In genomic region chr2:69915050-69915945, GRCh38 we compare ENCODE assay signal across 1 cellular context.
A peak's percentile ranks its signal among the peaks of the same experiment; 100 is the strongest.
TF ChIP-seq lines count a peak whose summit lies in the region.

Gene MXD1 (plus strand): TSS chr2:69915109. CDS start chr2:69915331, 222 bp downstream.

TF ChIP-seq in HepG2, 621 proteins besides CTCF, POLR2A, EP300 and RAD21 (continued from another document and continues in another):
- TF ChIP-seq ZHX2 (IDR thresholded peaks at IDR 0.05; ENCODE audit: low read depth), result no peak
- no peak for TF ChIP-seq ZHX2 (CRISPR knock-in tag; IDR thresholded peaks at IDR 0.05; ENCODE audit: borderline replicate concordance)
- TF ChIP-seq IRF9 (CRISPR knock-in tag; IDR thresholded peaks at IDR 0.05; ENCODE audit: borderline replicate concordance), result peak; percentile 46; the same call in 1 of the 2 replicates
- TF ChIP-seq KDM5A (IDR thresholded peaks at IDR 0.05; ENCODE audit: borderline replicate concordance, low read length), result peak; percentile 64; the same call in 1 of the 2 replicates
- TF ChIP-seq NR2F2 (IDR thresholded peaks at IDR 0.05; ENCODE audit: borderline replicate concordance, low read depth), result no peak
- TF ChIP-seq ZNF34 (CRISPR knock-in tag; IDR thresholded peaks at IDR 0.05; ENCODE audit: borderline replicate concordance), result no peak
- no peak for TF ChIP-seq ZFP41 (CRISPR knock-in tag; IDR thresholded peaks at IDR 0.05; ENCODE audit: borderline replicate concordance)
- TF ChIP-seq HNRNPLL (IDR thresholded peaks at IDR 0.05; ENCODE audit: low read depth, low read length, poor library complexity, severe bottlenecking), result no peak
- TF ChIP-seq ZEB1 (IDR thresholded peaks at IDR 0.05; ENCODE audit: insufficient replicate concordance, low read depth), result no peak
- TF ChIP-seq ZNF614 (CRISPR knock-in tag; IDR thresholded peaks at IDR 0.05; ENCODE audit: borderline replicate concordance), result 0 out of 2 replicates have a peak, but pooled peaks have one; percentile 20
- TF ChIP-seq AGO2 (optimal IDR thresholded peaks at IDR 0.05; ENCODE audit: low read depth, low read length), result peak; percentile 75
- TF ChIP-seq GRHL1 (CRISPR knock-in tag; conservative IDR thresholded peaks at IDR 0.05), result no peak
- no peak for TF ChIP-seq ZFP1 (CRISPR knock-in tag; IDR thresholded peaks at IDR 0.05)
- no peak for TF ChIP-seq ZNF674 (CRISPR knock-in tag; IDR thresholded peaks at IDR 0.05; ENCODE audit: low read depth)
- no peak for TF ChIP-seq ZFAT (CRISPR knock-in tag; conservative IDR thresholded peaks at IDR 0.05)
- no peak for TF ChIP-seq ATF4 (CRISPR knock-in tag; IDR thresholded peaks at IDR 0.05)
- no peak for TF ChIP-seq ZBTB38 (CRISPR knock-in tag; IDR thresholded peaks at IDR 0.05)
- peak; percentile 84; the same call in 1 of the 2 replicates for TF ChIP-seq ZNF333 (CRISPR knock-in tag; IDR thresholded peaks at IDR 0.05; ENCODE audit: borderline replicate concordance)
- TF ChIP-seq ZKSCAN1 (IDR thresholded peaks at IDR 0.05; ENCODE audit: low read length), result no peak
- TF ChIP-seq SIN3B (IDR thresholded peaks at IDR 0.05; ENCODE audit: low read length), result peak; percentile 69; the same call in 1 of the 2 replicates
- TF ChIP-seq CBFB (CRISPR knock-in tag; IDR thresholded peaks at IDR 0.05), result 0 out of 2 replicates have a peak, but pooled peaks have one; percentile 12
- TF ChIP-seq HNF1B (CRISPR knock-in tag; IDR thresholded peaks at IDR 0.05), result peak; percentile 25; the same call in 1 of the 2 replicates
- TF ChIP-seq BCL3 (CRISPR knock-in tag; IDR thresholded peaks at IDR 0.05), result no peak
- TF ChIP-seq DR1 (CRISPR knock-in tag; IDR thresholded peaks at IDR 0.05), result peak; percentile 95
- TF ChIP-seq ZNF598 (CRISPR knock-in tag; IDR thresholded peaks at IDR 0.05; ENCODE audit: borderline replicate concordance), result no peak; the same call in 1 of the 2 replicates
- TF ChIP-seq AFF4 (CRISPR knock-in tag; IDR thresholded peaks at IDR 0.05), result 0 out of 2 replicates have a peak, but pooled peaks have one; percentile 28
- TF ChIP-seq HNRNPH1 (optimal IDR thresholded peaks at IDR 0.05; ENCODE audit: low read depth, low read length), result no peak
- TF ChIP-seq ZNF138 (CRISPR knock-in tag; IDR thresholded peaks at IDR 0.05; ENCODE audit: low read depth), result no peak
- TF ChIP-seq SRSF9 (IDR thresholded peaks at IDR 0.05; ENCODE audit: borderline replicate concordance, insufficient read depth, low read depth, low read length, poor library complexity, severe bottlenecking), result no peak
- TF ChIP-seq HMG20B (CRISPR knock-in tag; conservative IDR thresholded peaks at IDR 0.05), result no peak
- no peak for TF ChIP-seq ZBTB39 (CRISPR knock-in tag; IDR thresholded peaks at IDR 0.05)
- no peak for TF ChIP-seq ZNF747 (CRISPR knock-in tag; IDR thresholded peaks at IDR 0.05; ENCODE audit: borderline replicate concordance)
- no peak for TF ChIP-seq ADNP (CRISPR knock-in tag; IDR thresholded peaks at IDR 0.05)
- no peak; the same call in 1 of the 2 replicates for TF ChIP-seq ZNF710 (CRISPR knock-in tag; IDR thresholded peaks at IDR 0.05; ENCODE audit: borderline replicate concordance)
- no peak for TF ChIP-seq WIZ (CRISPR knock-in tag; IDR thresholded peaks at IDR 0.05)
- no peak for TF ChIP-seq ZNF224 (CRISPR knock-in tag; IDR thresholded peaks at IDR 0.05)
- TF ChIP-seq CBX1 (IDR thresholded peaks at IDR 0.05; ENCODE audit: low read depth), result peak; percentile 62
- TF ChIP-seq ZNF589 (CRISPR knock-in tag; conservative IDR thresholded peaks at IDR 0.05), result no peak
- TF ChIP-seq ZBTB1 (CRISPR knock-in tag; IDR thresholded peaks at IDR 0.05; ENCODE audit: borderline replicate concordance), result peak; percentile 18; the same call in 1 of the 2 replicates
- no peak for TF ChIP-seq NCOA2 (CRISPR knock-in tag; IDR thresholded peaks at IDR 0.05)
- no peak for TF ChIP-seq TEAD3 (CRISPR knock-in tag; optimal IDR thresholded peaks at IDR 0.05; ENCODE audit: borderline replicate concordance)
